In the genomic region with DNA sequence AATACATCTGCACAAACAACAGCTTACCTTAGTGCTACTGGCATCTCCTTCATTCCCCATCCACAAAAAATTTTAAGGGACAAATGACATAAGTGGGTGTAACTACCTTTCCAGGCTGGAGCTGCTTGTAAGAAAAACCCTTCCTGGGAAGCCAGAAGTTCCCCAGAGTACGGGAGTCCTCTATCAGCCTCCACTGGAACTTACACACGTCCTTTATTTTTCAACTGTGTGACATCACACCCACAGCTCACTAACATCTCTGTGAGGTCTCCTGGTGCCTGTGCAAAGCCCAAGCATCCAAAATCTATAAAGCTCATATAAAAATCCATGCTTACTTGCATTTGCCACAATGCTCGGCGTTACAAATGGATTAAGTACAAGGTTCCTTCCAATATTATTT, we compare ENCODE assay signal across 7 cellular contexts. TPM values are rescaled to one million over a fixed set of nuclear protein-coding genes. Genes with fewer than 3 reads are reported as not detected.
A peak's percentile ranks its signal among the peaks of the same experiment; 100 is the strongest.
DNase-seq lines count a peak whose midpoint lies in the region; ATAC-seq and TF ChIP-seq lines count a peak whose summit lies in the region.

No MANE protein-coding gene starts in this region.

- no peak overlapping the region for H3K27ac ChIP-seq in suprapubic skin

- H3K4me3 ChIP-seq in retinal pigment epithelial cell (ENCODE audit: low read length) = peak overlapping the region; percentile 1
- H3K4me3 ChIP-seq in suprapubic skin = no peak overlapping the region

- no peak for TF ChIP-seq POLR2A in suprapubic skin (IDR thresholded peaks at IDR 0.05)

- peak overlapping the region; percentile 48 to 79 for H3K4me3 Mint-ChIP-seq in effector memory CD8-positive, alpha-beta T cell

- peaks cover 35 to 52% of the 10 kb centered on the region in 2 donors for H3K4me1 Mint-ChIP-seq in effector memory CD8-positive, alpha-beta T cell (ENCODE audit: low read depth in 2 of 2)

- H3K9me3 Mint-ChIP-seq in effector memory CD8-positive, alpha-beta T cell = no peaks in the 10 kb centered on the region

- DNase-seq in EL (peak; percentile 21), retinal pigment epithelial cell (ENCODE audit: low read depth) (no peak), left lobe of liver (ENCODE audit: low spot score) (no peak), suprapubic skin (ENCODE audit: low spot score in 2 of 2) (no peak), LoVo (ENCODE audit: low spot score) (no peak)
- no peak for DNase-seq in effector memory CD8-positive, alpha-beta T cell

- no peak for TF ChIP-seq EP300 in suprapubic skin (IDR thresholded peaks at IDR 0.05)

- no peaks in the 10 kb centered on the region for H3K27me3 ChIP-seq in suprapubic skin

- peaks cover 46% of the 10 kb centered on the region for H3K4me1 ChIP-seq in suprapubic skin

- H3K27ac Mint-ChIP-seq in effector memory CD8-positive, alpha-beta T cell = peak overlapping the region; percentile 7 to 74

- no peak for TF ChIP-seq CTCF in retinal pigment epithelial cell (conservative IDR thresholded peaks at IDR 0.05; ENCODE audit: low read depth, low read length)
- no peak for TF ChIP-seq CTCF in suprapubic skin (IDR thresholded peaks at IDR 0.05)

- 57% methylated on average over 4 of the region's 4 CpGs for WGBS in suprapubic skin

- ATAC-seq in effector memory CD8-positive, alpha-beta T cell (replicated peaks) = peak; percentile 33
- ATAC-seq in left lobe of liver = no peak

- H3K27me3 Mint-ChIP-seq in effector memory CD8-positive, alpha-beta T cell = no peaks in the 10 kb centered on the region

- H3K36me3 Mint-ChIP-seq in effector memory CD8-positive, alpha-beta T cell (ENCODE audit: insufficient read depth) = peaks cover 5% of the 10 kb centered on the region

- no peaks in the 10 kb centered on the region for H3K36me3 ChIP-seq in suprapubic skin

- no peaks in the 10 kb centered on the region for H3K9me3 ChIP-seq in suprapubic skin

TF ChIP-seq in PFSK-1, 5 proteins besides CTCF, POLR2A, EP300 and RAD21:
- 0 out of 2 replicates have a peak, but pooled peaks have one; percentile 12 for TF ChIP-seq SIN3A (IDR thresholded peaks at IDR 0.05; ENCODE audit: borderline replicate concordance, insufficient read depth, low read length)
- TF ChIP-seq POLR2AphosphoS5 (IDR thresholded peaks at IDR 0.05; ENCODE audit: low read depth, low read length) = no peak

RNA-seq across cellular contexts. Expression of gene LRIG1, which starts 27.6 kb away (rescaled TPM):
- 24.2 TPM for polyA plus RNA-seq in PFSK-1 (2012; ENCODE audit: insufficient read length, low read depth)
- total RNA-seq in left lobe of liver (18.6 TPM), suprapubic skin (10 to 100 TPM; 69.1 to 88.0 (median 78.9) TPM)
